ENCODE assay signal across 16 cellular contexts in genomic region chr13:44760434-44760833, GRCh38.
DNase-seq lines count a peak whose midpoint lies in the region; ATAC-seq and TF ChIP-seq lines count a peak whose summit lies in the region.
"Had no signal": no experiment of that assay in that cellular context is flagged by ENCODE, and none has a peak within 500 bp of the region (broad histone marks: within the 10 kb centered on the region; RNA-seq: fewer than 3 reads in every experiment).

No MANE protein-coding gene starts in this region.

- no peak overlapping the region for H3K4me2 ChIP-seq in mesenchymal stem cell (ENCODE audit: low read length, poor library complexity, severe bottlenecking)
- H3K4me2 ChIP-seq: KMS-11 had no signal

- no peak overlapping the region for H2BK15ac ChIP-seq in mesenchymal stem cell (ENCODE audit: low read depth, poor library complexity, severe bottlenecking)

- H3K4me3 ChIP-seq in breast epithelium (no peak overlapping the region), mesenchymal stem cell (ENCODE audit: insufficient read depth in 1 of 2, low read depth in 1 of 2, low read length in 2 of 2) (no peak overlapping the region), transverse colon (no peak overlapping the region)
- H3K4me3 ChIP-seq: ovary had no signal

- peak overlapping the region; percentile 18 to 71 for H2BK12ac ChIP-seq in mesenchymal stem cell (ENCODE audit: low read length in 2 of 2)

- no peak overlapping the region for H3K23ac ChIP-seq in mesenchymal stem cell (ENCODE audit: low read length in 2 of 2)

- H3K27me3 ChIP-seq in breast epithelium (no peaks in the 10 kb centered on the region), mesenchymal stem cell (ENCODE audit: control insufficient read depth in 1 of 2, insufficient read depth in 1 of 2, low read length in 2 of 2) (no peaks in the 10 kb centered on the region), transverse colon (no peaks in the 10 kb centered on the region)
- H3K27me3 ChIP-seq: ovary had no signal

- H2AK5ac ChIP-seq in mesenchymal stem cell (ENCODE audit: low read length, severe bottlenecking), result peak overlapping the region; percentile 98

- no peak for TF ChIP-seq CTCF in breast epithelium (IDR thresholded peaks at IDR 0.05)
- TF ChIP-seq CTCF in transverse colon (IDR thresholded peaks at IDR 0.05), result no peak

- H3K4me1 ChIP-seq in breast epithelium (no peaks in the 10 kb centered on the region), mesenchymal stem cell (ENCODE audit: control insufficient read depth, insufficient read depth, low read depth, low read length) (peaks cover 12% of the 10 kb centered on the region), transverse colon (peaks cover 10 to 83% (median 47%) of the 10 kb centered on the region in 4 donors)

- no peak overlapping the region for H3K14ac ChIP-seq in mesenchymal stem cell (ENCODE audit: low read length in 2 of 2)

- TF ChIP-seq POLR2A in breast epithelium (IDR thresholded peaks at IDR 0.05) (no peak), transverse colon (IDR thresholded peaks at IDR 0.05) (no peak)

- no peak overlapping the region for H2BK120ac ChIP-seq in mesenchymal stem cell (ENCODE audit: low read depth, low read length)

- H4K8ac ChIP-seq in mesenchymal stem cell (ENCODE audit: low read length), result no peak overlapping the region

- no peak overlapping the region for H2AFZ ChIP-seq in mesenchymal stem cell (ENCODE audit: low read depth, low read length)

- no peak overlapping the region for H4K91ac ChIP-seq in mesenchymal stem cell (ENCODE audit: low read length)

- H3K4ac ChIP-seq in mesenchymal stem cell (ENCODE audit: low read depth in 1 of 2, low read length in 2 of 2), result no peak overlapping the region

- no peak overlapping the region for H2BK5ac ChIP-seq in mesenchymal stem cell (ENCODE audit: low read depth, low read length, poor library complexity, severe bottlenecking)

- H3K27ac ChIP-seq in breast epithelium (peak overlapping the region; percentile 53 to 64), mesenchymal stem cell (ENCODE audit: low read length, poor library complexity, severe bottlenecking) (no peak overlapping the region), transverse colon (peak overlapping the region; percentile 71 to 82 (median 78))
- H3K27ac ChIP-seq: KMS-11, ovary had no signal

- H3K9ac ChIP-seq in mesenchymal stem cell (ENCODE audit: low read length), result no peak overlapping the region
- H3K9ac ChIP-seq: KMS-11 had no signal

- in situ Hi-C loops in transverse colon (cut with MboI; ENCODE audit: low pct_ligation_motif_present in 1 of 4, low pct_unique_long_range_greater_than_20kb in 1 of 4, low sequenced_read_pairs in 3 of 4), result no loop called here

- H3K9me3 ChIP-seq in breast epithelium (no peaks in the 10 kb centered on the region), mesenchymal stem cell (ENCODE audit: control insufficient read depth, low read length) (no peaks in the 10 kb centered on the region), transverse colon (no peaks in the 10 kb centered on the region)
- H3K9me3 ChIP-seq: ovary had no signal

- no peak for ATAC-seq in HG03139 (IDR thresholded peaks at IDR 0.05; ENCODE audit: unreplicated experiment)
- ATAC-seq: WTC11 had no signal

- 89% methylated on average over 1 of the region's 1 CpG for WGBS in mesenchymal stem cell
- WGBS in transverse colon (ENCODE audit: low coverage in 1 of 2), 2 donors, result 25 to 53% methylated on average over 1 of the region's 1 CpG

- peaks cover 1% of the 10 kb centered on the region for H3K79me1 ChIP-seq in mesenchymal stem cell (replicated peaks; ENCODE audit: low read length, poor library complexity, severe bottlenecking)

- DNase-seq in NCI-H748 (lab: John Stamatoyannopoulos, UW; ENCODE audit: unreplicated experiment), result peak; percentile 36
- no peak for DNase-seq in NCI-H748 treated with DMSO at 0.1 percent for 48 hours (lab: John Stamatoyannopoulos, UW)
- DNase-seq in breast epithelium (ENCODE audit: low spot score in 2 of 2), result no peak
- DNase-seq in mesenchymal stem cell, result no peak
- no peak for DNase-seq in transverse colon
- DNase-seq in stimulated activated CD4-positive, alpha-beta T cell treated with anti-CD3 and anti-CD28 coated beads, Interleukin-2, amount 100 ng/mL, for 24 hours, result no peak
- no peak for DNase-seq in RPMI8226
- DNase-seq: CD4-positive, CD25-positive, alpha-beta regulatory T cell; DND-41; HCEC 1CT; NCI-H226; ovary; Right ventricle myocardium superior had no signal

- TF ChIP-seq EP300 in transverse colon (IDR thresholded peaks at IDR 0.05; ENCODE audit: low read depth), result no peak

- peak overlapping the region in 1 of 2 experiments; percentile 43 for H3K18ac ChIP-seq in mesenchymal stem cell (ENCODE audit: low read depth in 1 of 2, low read length in 2 of 2)

- intact Hi-C loops in breast epithelium (cut with DNase I; ENCODE audit: low total_unique reads) (loop anchor here (10.0 kb wide), 1 partner anchor 124 kb away; no protein-coding TSS in a partner anchor), transverse colon (cut with DNase I; ENCODE audit: low total_unique reads) (no loop called here)

- no peaks in the 10 kb centered on the region for H3K36me3 ChIP-seq in breast epithelium
- no peaks in the 10 kb centered on the region for H3K36me3 ChIP-seq in mesenchymal stem cell (ENCODE audit: control insufficient read depth in 1 of 2, insufficient read depth in 2 of 2, low read depth in 1 of 2, low read length in 2 of 2)
- H3K36me3 ChIP-seq in transverse colon, result no peaks in the 10 kb centered on the region
- H3K36me3 ChIP-seq: ovary had no signal
